In genomic region chr1:187842406-187843165, GRCh38 we compare ENCODE assay signal across 12 cellular contexts.
DNase-seq lines count a peak whose midpoint lies in the region; TF ChIP-seq lines count a peak whose summit lies in the region.
"Had no signal": no experiment of that assay in that cellular context is flagged by ENCODE, and none has a peak within 500 bp of the region (broad histone marks: within the 10 kb centered on the region; RNA-seq: fewer than 3 reads in every experiment).

No MANE protein-coding gene starts in this region.

- POLR2A ChIA-PET in RWPE1 (lab: Yijun Ruan, JAX; ENCODE audit: low non-redundant PET), result no interaction called here

- H4K20me1 ChIP-seq in GM23248 (ENCODE audit: insufficient read depth), result no peaks in the 10 kb centered on the region

- no peak for TF ChIP-seq POLR2A in testis (IDR thresholded peaks at IDR 0.05)

- H2AFZ ChIP-seq in GM23248, result no peak overlapping the region

- CTCF ChIA-PET in RWPE1 (lab: Yijun Ruan, JAX), result interaction anchor here (0.7 kb wide), 1 partner anchor 30 kb away, joined by 4 read pairs; no protein-coding TSS in a partner anchor

- H3K9ac ChIP-seq in GM23248, result no peak overlapping the region
- H3K9ac ChIP-seq: KMS-11 had no signal

- H3K27ac ChIP-seq in GM23248 (no peak overlapping the region), RWPE1 (peak overlapping the region; percentile 57), testis (no peak overlapping the region)
- H3K27ac ChIP-seq: KMS-11 had no signal

- intact Hi-C loops in testis (cut with DNase I; ENCODE audit: low total_unique reads), result no loop called here

- H3K9me2 ChIP-seq in GM23248 (ENCODE audit: insufficient read depth), result no peaks in the 10 kb centered on the region

- H3K4me1 ChIP-seq in GM23248 (ENCODE audit: insufficient read depth) (no peaks in the 10 kb centered on the region), testis (no peaks in the 10 kb centered on the region)

- DNase-seq in ACHN (peak; percentile 3), GM23248 (peak; percentile 52), RWPE1 (ENCODE audit: low spot score) (peak; percentile 67), fibroblast of pulmonary artery (ENCODE audit: low read depth) (peak; percentile 10), testis (no peak), HCEC 1CT (no peak), globus pallidus (ENCODE audit: low spot score) (no peak), SIG-M5 (lab: John Stamatoyannopoulos, UW) (no peak)
- DNase-seq: activated CD8-positive, alpha-beta T cell treated with anti-CD3 and anti-CD28 coated beads for 36 hours; activated gamma-delta T cell; stimulated activated CD4-positive, alpha-beta T cell treated with anti-CD3 and anti-CD28 coated beads, Interleukin-2, amount 100 ng/mL, for 48 hours had no signal

- no peak overlapping the region for H3K4me2 ChIP-seq in GM23248 (ENCODE audit: unreplicated experiment)
- H3K4me2 ChIP-seq: KMS-11 had no signal

- TF ChIP-seq CTCF in RWPE1 (conservative IDR thresholded peaks at IDR 0.05; ENCODE audit: low read depth) (no peak), fibroblast of pulmonary artery (IDR thresholded peaks at IDR 0.05; ENCODE audit: low read length, missing control alignments) (no peak), testis (IDR thresholded peaks at IDR 0.05) (no peak)

- no peak overlapping the region for H3K4me3 ChIP-seq in GM23248
- no peak overlapping the region for H3K4me3 ChIP-seq in fibroblast of pulmonary artery (replicated peaks; ENCODE audit: low read depth, low read length)
- no peak overlapping the region for H3K4me3 ChIP-seq in testis

- no peaks in the 10 kb centered on the region for H3K79me2 ChIP-seq in GM23248 (ENCODE audit: insufficient read depth)

- no peaks in the 10 kb centered on the region for H3F3A ChIP-seq in GM23248 (ENCODE audit: insufficient read depth)

- H3K9me3 ChIP-seq in GM23248 (ENCODE audit: low read depth) (no peaks in the 10 kb centered on the region), testis (no peaks in the 10 kb centered on the region)

- no peaks in the 10 kb centered on the region for H3K27me3 ChIP-seq in GM23248 (replicated peaks; ENCODE audit: insufficient read depth)
- no peaks in the 10 kb centered on the region for H3K27me3 ChIP-seq in testis

- 31 to 32% methylated on average over 7 of the region's 7 CpGs for WGBS in GM23248 (ENCODE audit: low coverage in 1 of 2, low lambda C conversion rate in 2 of 2, missing lambda C conversion rate in 2 of 2), 2 experiments
- 86 to 89% methylated on average over 7 of the region's 7 CpGs for WGBS in testis, 2 donors

- in situ Hi-C loops in ACHN (cut with HindIII; ENCODE audit: low pct_ligation_motif_present, low pct_unique_long_range_greater_than_20kb, low sequenced_read_pairs), result no loop called here
- in situ Hi-C loops in GM23248 (cut with MboI), result no loop called here

- no peaks in the 10 kb centered on the region for H3K36me3 ChIP-seq in GM23248 (ENCODE audit: low read depth)
- H3K36me3 ChIP-seq in testis (ENCODE audit: low read depth, missing control alignments), result no peaks in the 10 kb centered on the region

Comparison
In these comparisons a context has a peak if more than half of its experiments do, and no peak if none do; other contexts are left out.
1. DNase-seq: peak in ACHN (single experiment), GM23248 (single experiment), RWPE1 (single experiment) and fibroblast of pulmonary artery (single experiment); none in testis (single experiment), HCEC 1CT (single experiment), globus pallidus (single experiment) and SIG-M5 (single experiment).